Comparison of ENCODE assay signal across 8 cellular contexts in the genomic region with DNA sequence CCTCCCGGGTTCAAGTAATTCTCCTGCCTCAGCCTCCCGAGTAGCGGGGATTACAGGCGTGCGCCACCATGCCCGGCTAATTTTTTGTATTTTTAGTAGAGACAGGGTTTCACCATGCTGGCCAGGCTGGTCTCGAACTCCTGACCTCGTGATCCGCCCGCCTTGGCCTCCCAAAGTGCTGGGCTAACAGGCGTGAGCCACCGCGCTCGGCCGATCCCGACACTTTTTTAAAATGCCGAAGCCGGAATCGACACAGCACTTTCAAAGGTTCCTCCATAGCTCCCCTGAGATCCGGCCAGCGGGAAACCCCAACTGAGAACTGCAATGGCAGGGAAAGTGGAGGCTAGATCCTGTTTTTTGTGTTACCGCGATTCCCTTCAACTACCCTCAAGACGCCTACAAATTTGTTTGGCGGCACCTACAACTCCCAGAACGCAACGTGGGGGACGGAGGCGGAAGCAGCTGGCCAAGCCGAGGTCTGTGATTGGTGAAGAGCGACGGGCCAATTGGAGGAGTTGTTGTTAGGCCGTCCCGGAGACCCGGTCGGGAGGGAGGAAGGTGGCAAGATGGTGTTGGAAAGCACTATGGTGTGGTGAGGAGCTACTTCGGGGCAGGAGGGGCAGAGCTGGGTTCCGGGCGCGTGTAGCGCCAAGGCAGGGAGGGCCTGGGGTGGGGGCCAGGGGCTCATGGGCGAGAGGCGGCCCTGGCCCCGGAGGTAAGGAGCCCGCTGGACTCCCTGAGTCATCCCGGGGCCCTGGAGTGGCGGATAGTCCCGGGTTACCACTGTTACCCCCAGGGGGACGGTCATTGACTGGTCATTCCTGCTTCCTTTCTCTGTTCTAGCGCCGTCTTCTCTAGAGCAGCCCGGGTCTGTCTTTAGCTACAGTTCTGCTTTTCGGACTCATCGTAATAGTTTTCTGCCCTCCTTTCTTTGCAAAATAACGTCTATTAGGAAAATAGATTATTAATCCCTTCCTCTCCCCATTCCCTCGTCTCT. TPM values are rescaled to one million over a fixed set of nuclear protein-coding genes. Genes with fewer than 3 reads are reported as not detected.
A peak's percentile ranks its signal among the peaks of the same experiment; 100 is the strongest.
DNase-seq lines count a peak whose midpoint lies in the region; ATAC-seq and TF ChIP-seq lines count a peak whose summit lies in the region.

A gene (plus strand): TSS at position 518 of the 997 bp plus-strand sequence. CDS start 49 bp downstream, at position 567.

- peak; percentile 92 for TF ChIP-seq POLR2A in erythroblast (IDR thresholded peaks at IDR 0.05; ENCODE audit: low read length)

- POLR2A ChIA-PET in PC-9 (lab: Charles Lee; ENCODE audit: unreplicated experiment): interaction anchor here (0.6 to 1.0 kb wide), 6 partner anchors 9 to 767 kb away, joined by 3 to 21 read pairs (median 3); a partner anchor contains a TSS

- DNase-seq in DMS114 treated with DMSO at 0.1 percent for 48 hours (lab: John Stamatoyannopoulos, UW; ENCODE audit: unreplicated experiment): peak; percentile 100
- peak; percentile 96 for DNase-seq in Jurkat, Clone E6-1 (ENCODE audit: low read depth, low spot score)
- DNase-seq in PC-9: peak; percentile 93 to 95
- DNase-seq in activated T-cell treated with anti-CD3 and anti-CD28 coated beads, Interleukin-2, amount 50 U/mL, for 1 hour: peak; percentile 89
- peak; percentile 98 for DNase-seq in erythroblast (lab: John Stamatoyannopoulos, UW)
- peak; percentile 93 for DNase-seq in stimulated activated CD8-positive, alpha-beta memory T cell treated with anti-CD3 and anti-CD28 coated beads, Interleukin-4, amount 100 ng/mL, for 48 hours

- H4K20me1 ChIP-seq in PC-9 (ENCODE audit: insufficient read depth): peaks cover 20% of the 10 kb centered on the region; the same call in 1 of the 2 replicates

- peaks cover 48% of the 10 kb centered on the region for H3K79me2 ChIP-seq in PC-9 (ENCODE audit: low read depth)

- peaks cover 7% of the 10 kb centered on the region; the same call in 1 of the 2 replicates for H3K36me3 ChIP-seq in PC-9 (ENCODE audit: low read depth)
- H3K36me3 ChIP-seq in mucosa of rectum (ENCODE audit: control insufficient read depth in 2 of 2, insufficient read depth in 2 of 2, low read length in 2 of 2): peaks cover 0 to 2% of the 10 kb centered on the region in 2 donors

- H3K27ac ChIP-seq in PC-9: peak within 1 kb of the TSS; percentile 57
- peak within 1 kb of the TSS; percentile 72 to 77 for H3K27ac ChIP-seq in mucosa of rectum (ENCODE audit: low read depth in 2 of 2, low read length in 2 of 2)

- H3K27me3 ChIP-seq in PC-9 (ENCODE audit: insufficient read depth, low read depth) (no peaks in the 10 kb centered on the region), mucosa of rectum (ENCODE audit: control insufficient read depth in 2 of 2, insufficient read depth in 2 of 2, low read length in 2 of 2) (no peaks in the 10 kb centered on the region)

- H3F3A ChIP-seq in PC-9 (ENCODE audit: insufficient read depth, low read depth): peaks cover 45% of the 10 kb centered on the region

- peak within 1 kb of the TSS; percentile 73 to 84 for H3K9ac ChIP-seq in mucosa of rectum (ENCODE audit: low read depth in 1 of 2, low read length in 2 of 2)

- H2AFZ ChIP-seq in PC-9: peak within 1 kb of the TSS; percentile 71

- H3K9me3 ChIP-seq in PC-9 (ENCODE audit: insufficient read depth, low read depth): no peaks in the 10 kb centered on the region
- no peaks in the 10 kb centered on the region for H3K9me3 ChIP-seq in mucosa of rectum (ENCODE audit: control insufficient read depth in 2 of 2, low read length in 2 of 2)

- H3K4me2 ChIP-seq in PC-9: peak within 1 kb of the TSS; percentile 96

- H3K4me3 ChIP-seq in Jurkat, Clone E6-1 (ENCODE audit: low read length): peak within 1 kb of the TSS; percentile 79
- H3K4me3 ChIP-seq in PC-9 (peak within 1 kb of the TSS; percentile 76), mucosa of rectum (ENCODE audit: low read length in 2 of 2) (peak within 1 kb of the TSS; percentile 90 to 91)

- H3K9me2 ChIP-seq in PC-9 (ENCODE audit: insufficient read depth): no peaks in the 10 kb centered on the region

- CTCF ChIA-PET in PC-9 (lab: Charles Lee): interaction anchor here (0.6 to 1.0 kb wide), 2 partner anchors 27 to 404 kb away, joined by 3 to 18 read pairs; a partner anchor contains a TSS

- TSS peak; percentile 99 for BruUV-seq in PC-9 (replicated peaks; lab: Mats Ljungman, UMichigan)

- H3K4me1 ChIP-seq in PC-9 (replicated peaks; ENCODE audit: insufficient read depth) (peaks cover 7% of the 10 kb centered on the region), mucosa of rectum (ENCODE audit: control insufficient read depth in 2 of 2, insufficient read depth in 2 of 2, low read length in 2 of 2) (peaks cover 8 to 9% of the 10 kb centered on the region in 2 donors)

- TF ChIP-seq CTCF in PC-9 (conservative IDR thresholded peaks at IDR 0.05): no peak

- intact Hi-C loops in PC-9 (cut with micrococcal nuclease; ENCODE audit: unreplicated experiment): loop anchor here (1.0 kb wide), 2 partner anchors 28 to 56 kb away; a partner anchor contains a TSS

- ATAC-seq in GM21576 (IDR thresholded peaks at IDR 0.05; ENCODE audit: unreplicated experiment): peak; percentile 93

RNA-seq across cellular contexts. Expression of the gene that starts here (rescaled TPM):
- 385 TPM for polyA plus RNA-seq in Jurkat, Clone E6-1 (2012; ENCODE audit: insufficient read depth, insufficient read length)
- total RNA-seq in PC-9 (2021): 230 and 255 TPM in 2 replicates

Comparison
In these comparisons a context has a peak if more than half of its experiments do, and no peak if none do; other contexts are left out.
1. Peak in every context shown above with its lines: DNase-seq, ATAC-seq, H3K4me3 ChIP-seq and H3K27ac ChIP-seq.